In genomic region chr12:64470507-64470906, GRCh38 we compare ENCODE assay signal across 25 cellular contexts.
"Had no signal": no experiment of that assay in that cellular context is flagged by ENCODE, and none has a peak within 500 bp of the region (broad histone marks: within the 10 kb centered on the region; RNA-seq: fewer than 3 reads in every experiment).

No MANE protein-coding gene starts in this region.

- H3K27me3 ChIP-seq: brain microvascular endothelial cell, SJCRH30 had no signal

- DNase-seq: activated CD4-positive, alpha-beta T cell treated with anti-CD3 and anti-CD28 coated beads for 36 hours; activated CD4-positive, CD25-positive, alpha-beta regulatory T cell; activated CD8-positive, alpha-beta T cell treated with anti-CD3 and anti-CD28 coated beads, Interleukin-2, amount 10 ng/mL, durations not matched to agents 7 days and 5 days; activated effector memory CD4-positive, alpha-beta T cell treated with anti-CD3 and anti-CD28 coated beads, Interleukin-2, amount 50 U/mL, for 16 hours; activated naive CD4-positive, alpha-beta T cell treated with Interleukin-2 at 50 U/mL for 16 hours; activated naive CD8-positive, alpha-beta T cell treated with anti-CD3 and anti-CD28 coated beads, Interleukin-2, amount 50 U/mL, for 24 hours; activated T-cell treated with anti-CD3 and anti-CD28 coated beads, Interleukin-2, amount 50 U/mL, for 24 hours; amygdala; brain microvascular endothelial cell; caudate nucleus; KG1; NCI-H1048; NCI-H146; NCI-H187 treated with DMSO at 0.1 percent for 48 hours; NCI-H2081 treated with DMSO at 0.1 percent for 48 hours; NCI-H2171; NCI-H226; NCI-H526; NCI-H82; SK-N-SH; T-helper 1 cell had no signal

- H3K27me3 Mint-ChIP-seq: activated CD4-positive, alpha-beta T cell treated with anti-CD3 and anti-CD28 coated beads for 36 hours; activated naive CD8-positive, alpha-beta T cell treated with anti-CD3 and anti-CD28 coated beads, Interleukin-2, amount 50 U/mL, for 24 hours; activated T-cell treated with anti-CD3 and anti-CD28 coated beads, Interleukin-2, amount 50 U/mL, for 24 hours; IgD-negative memory B cell had no signal

- H3K4me1 Mint-ChIP-seq: activated CD4-positive, alpha-beta T cell treated with anti-CD3 and anti-CD28 coated beads for 36 hours; activated naive CD8-positive, alpha-beta T cell treated with anti-CD3 and anti-CD28 coated beads, Interleukin-2, amount 50 U/mL, for 24 hours had no signal

- H3K27ac Mint-ChIP-seq: activated CD4-positive, alpha-beta T cell treated with anti-CD3 and anti-CD28 coated beads for 36 hours; activated CD8-positive, alpha-beta T cell treated with anti-CD3 and anti-CD28 coated beads, Interleukin-2, amount 10 ng/mL, durations not matched to agents 7 days and 5 days; activated naive CD8-positive, alpha-beta T cell treated with anti-CD3 and anti-CD28 coated beads, Interleukin-2, amount 50 U/mL, for 24 hours; activated T-cell treated with anti-CD3 and anti-CD28 coated beads, Interleukin-2, amount 50 U/mL, for 24 hours; IgD-negative memory B cell had no signal

- ATAC-seq: activated CD4-positive, alpha-beta T cell treated with anti-CD3 and anti-CD28 coated beads for 36 hours; activated CD8-positive, alpha-beta T cell treated with anti-CD3 and anti-CD28 coated beads, Interleukin-2, amount 10 ng/mL, durations not matched to agents 7 days and 5 days; activated naive CD4-positive, alpha-beta T cell treated with anti-CD3 and anti-CD28 coated beads, Interleukin-2, amount 50 U/mL, for 72 hours; activated naive CD8-positive, alpha-beta T cell treated with anti-CD3 and anti-CD28 coated beads, Interleukin-2, amount 50 U/mL, for 24 hours had no signal

- H3K27ac ChIP-seq: brain microvascular endothelial cell, SJCRH30, VCaP had no signal

- H3K9ac ChIP-seq: SK-N-SH had no signal

- H3K4me3 Mint-ChIP-seq: activated CD4-positive, alpha-beta T cell treated with anti-CD3 and anti-CD28 coated beads for 36 hours; activated CD8-positive, alpha-beta T cell treated with anti-CD3 and anti-CD28 coated beads, Interleukin-2, amount 10 ng/mL, durations not matched to agents 7 days and 5 days; activated naive CD8-positive, alpha-beta T cell treated with anti-CD3 and anti-CD28 coated beads, Interleukin-2, amount 50 U/mL, for 24 hours; activated T-cell treated with anti-CD3 and anti-CD28 coated beads, Interleukin-2, amount 50 U/mL, for 24 hours; IgD-negative memory B cell had no signal

- H3K9me3 ChIP-seq: SK-N-SH had no signal

- H3K9me3 Mint-ChIP-seq: activated naive CD4-positive, alpha-beta T cell treated with anti-CD3 and anti-CD28 coated beads, Interleukin-2, amount 50 U/mL, for 72 hours had no signal

- H3K4me3 ChIP-seq: SJCRH30 had no signal

- H3K4me2 ChIP-seq: SK-N-SH had no signal
